8 cellular contexts compared by ENCODE assay signal in the genomic region with DNA sequence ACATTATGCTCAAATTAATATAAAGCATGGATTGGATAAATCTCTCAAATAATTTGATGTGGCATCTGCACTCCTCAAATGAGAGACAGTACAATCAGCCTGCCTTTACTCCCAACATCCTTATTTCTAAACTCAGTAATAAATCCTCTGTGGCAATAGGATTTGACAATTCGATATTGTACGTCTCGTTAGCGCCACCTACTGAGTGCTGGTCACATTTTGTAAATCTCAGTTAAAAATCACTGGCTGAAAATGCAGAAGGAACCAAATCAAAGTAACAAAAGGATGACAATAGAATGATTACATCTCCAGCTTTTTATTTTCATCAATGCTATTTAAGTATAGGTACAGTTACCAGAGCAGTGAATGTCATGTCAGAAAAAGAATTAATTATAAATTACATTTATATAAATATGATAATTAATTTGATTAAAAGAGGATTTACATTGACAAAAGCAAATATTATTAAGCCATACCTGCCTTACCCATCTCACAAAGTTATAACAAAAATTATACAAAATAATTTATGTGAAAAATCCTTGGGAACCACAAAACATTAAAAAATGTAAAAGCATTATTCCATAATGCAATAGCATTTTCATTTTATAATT. TPM values are rescaled to one million over a fixed set of nuclear protein-coding genes. Genes with fewer than 3 reads are reported as not detected.
DNase-seq lines count a peak whose midpoint lies in the region; ATAC-seq and TF ChIP-seq lines count a peak whose summit lies in the region.

No MANE protein-coding gene starts in this region.

- H3K4me3 ChIP-seq in CD8-positive, alpha-beta T cell (ENCODE audit: low read depth, low read length) = no peak overlapping the region
- H3K4me3 ChIP-seq in astrocyte of the spinal cord (ENCODE audit: low read depth, low read length) = no peak overlapping the region
- H3K4me3 ChIP-seq in spleen = no peak overlapping the region

- H3K4me1 ChIP-seq in CD8-positive, alpha-beta T cell (ENCODE audit: insufficient read depth, low read length) = no peaks in the 10 kb centered on the region
- no peaks in the 10 kb centered on the region for H3K4me1 ChIP-seq in spleen

- H3K27ac Mint-ChIP-seq in CD8-positive, alpha-beta T cell = no peak overlapping the region

- POLR2A ChIA-PET in CD8-positive, alpha-beta T cell (lab: Charles Lee) = no interaction called here

- no peaks in the 10 kb centered on the region for H3K9me3 Mint-ChIP-seq in CD8-positive, alpha-beta T cell

- no peak overlapping the region for H3K27ac ChIP-seq in CD8-positive, alpha-beta T cell (ENCODE audit: low read depth, low read length)
- H3K27ac ChIP-seq in spleen = no peak overlapping the region

- intact Hi-C loops in CD8-positive, alpha-beta T cell (cut with DNase I, micrococcal nuclease) = loop anchor here (1.0 to 10.0 kb wide), 4 partner anchors 125 to 808 kb away; no protein-coding TSS in a partner anchor
- intact Hi-C loops in spleen (cut with DNase I; ENCODE audit: low total_unique reads) = no loop called here

- no peaks in the 10 kb centered on the region for H3K9me3 ChIP-seq in CD8-positive, alpha-beta T cell (ENCODE audit: low read length)
- H3K9me3 ChIP-seq in spleen = no peaks in the 10 kb centered on the region

- TF ChIP-seq POLR2A in spleen (IDR thresholded peaks at IDR 0.05) = no peak

- no peak overlapping the region for H3K4me3 Mint-ChIP-seq in CD8-positive, alpha-beta T cell

- H3K36me3 Mint-ChIP-seq in CD8-positive, alpha-beta T cell = no peaks in the 10 kb centered on the region

- TF ChIP-seq CTCF in CD8-positive, alpha-beta T cell (IDR thresholded peaks at IDR 0.05) = peak; percentile 85
- TF ChIP-seq CTCF in astrocyte of the spinal cord (IDR thresholded peaks at IDR 0.05; ENCODE audit: low read depth, low read length) = peak; percentile 69
- peak in 9 of 11 experiments; percentile 10 to 67 (median 56) for TF ChIP-seq CTCF in spleen (IDR thresholded peaks at IDR 0.05 in 8 of 11, conservative IDR thresholded peaks at IDR 0.05 in 3 of 11)

- H3K4me1 Mint-ChIP-seq in CD8-positive, alpha-beta T cell (ENCODE audit: low read depth) = no peaks in the 10 kb centered on the region

- H3K27me3 Mint-ChIP-seq in CD8-positive, alpha-beta T cell (ENCODE audit: low read depth) = peaks cover 9% of the 10 kb centered on the region

- WGBS in spleen, 5 donors = 0 to 1% (median 0%) methylated on average over 4 of the region's 4 CpGs

- CTCF ChIA-PET in CD8-positive, alpha-beta T cell (lab: Charles Lee) = interaction anchor here (0.6 to 1.7 kb wide), 7 partner anchors 9 to 438 kb away, joined by 3 to 6 read pairs (median 4); no protein-coding TSS in a partner anchor

- no peaks in the 10 kb centered on the region for H3K36me3 ChIP-seq in CD8-positive, alpha-beta T cell (ENCODE audit: insufficient read depth, low read length)
- no peaks in the 10 kb centered on the region for H3K36me3 ChIP-seq in spleen

- no peaks in the 10 kb centered on the region for H3K27me3 ChIP-seq in CD8-positive, alpha-beta T cell (ENCODE audit: insufficient read depth, low read length)
- H3K27me3 ChIP-seq in spleen (replicated peaks in 1 of 7) = no peaks in the 10 kb centered on the region

- DNase-seq in CD8-positive, alpha-beta T cell = peak; percentile 19 to 79 (median 68)
- DNase-seq in NCI-H1436 (lab: John Stamatoyannopoulos, UW) (peak; percentile 67), T-helper 22 cell (ENCODE audit: low read depth) (peak; percentile 8), astrocyte of the spinal cord (ENCODE audit: low read depth, low spot score) (peak; percentile 72), iPS DF 19.7 (ENCODE audit: low read depth, low spot score) (peak; percentile 33), spleen (peak; percentile 45)

- in situ Hi-C loops in astrocyte of the spinal cord (cut with HindIII; ENCODE audit: low sequenced_read_pairs) = no loop called here

- ATAC-seq in CD8-positive, alpha-beta T cell = peak; percentile 44
- ATAC-seq in GM21717 (IDR thresholded peaks at IDR 0.05; ENCODE audit: unreplicated experiment) (peak; percentile 76), HG02588 (IDR thresholded peaks at IDR 0.05; ENCODE audit: unreplicated experiment) (no peak)

RNA-seq across cellular contexts. Expression of gene GJE1, which starts 20.2 kb away (rescaled TPM):
- not detected for total RNA-seq in CD8-positive, alpha-beta T cell
- total RNA-seq in spleen = not detected
- not detected for polyA plus RNA-seq in spleen

RNA-seq across cellular contexts. Expression of gene NMBR, which starts 34.4 kb away (rescaled TPM):
- not detected for total RNA-seq in CD8-positive, alpha-beta T cell
- total RNA-seq in spleen = under 1 TPM in 2 of 7 donors, not detected in 5; 0.25 to 0.36 TPM
- polyA plus RNA-seq in spleen = not detected

RNA-seq across cellular contexts. Expression of gene VTA1, which starts 34.5 kb away (rescaled TPM):
- total RNA-seq in CD8-positive, alpha-beta T cell = 10 to 100 TPM; 20.7 to 24.6 TPM
- 10 to 100 TPM; 28.6 to 53.2 (median 39.7) TPM for total RNA-seq in spleen
- 10 to 100 TPM; 16.2 to 26.6 (median 22.7) TPM for polyA plus RNA-seq in spleen

Comparison
In these comparisons a context has a peak if more than half of its experiments do, and no peak if none do; other contexts are left out.
1. DNase-seq: peak in every context shown above with its lines; median percentile 72 in astrocyte of the spinal cord; 68 in CD8-positive, alpha-beta T cell; 67 in NCI-H1436; 45 in spleen; 33 in iPS DF 19.7; 8 in T-helper 22 cell.